Comparison of ENCODE assay signal across 8 cellular contexts in the genomic region with DNA sequence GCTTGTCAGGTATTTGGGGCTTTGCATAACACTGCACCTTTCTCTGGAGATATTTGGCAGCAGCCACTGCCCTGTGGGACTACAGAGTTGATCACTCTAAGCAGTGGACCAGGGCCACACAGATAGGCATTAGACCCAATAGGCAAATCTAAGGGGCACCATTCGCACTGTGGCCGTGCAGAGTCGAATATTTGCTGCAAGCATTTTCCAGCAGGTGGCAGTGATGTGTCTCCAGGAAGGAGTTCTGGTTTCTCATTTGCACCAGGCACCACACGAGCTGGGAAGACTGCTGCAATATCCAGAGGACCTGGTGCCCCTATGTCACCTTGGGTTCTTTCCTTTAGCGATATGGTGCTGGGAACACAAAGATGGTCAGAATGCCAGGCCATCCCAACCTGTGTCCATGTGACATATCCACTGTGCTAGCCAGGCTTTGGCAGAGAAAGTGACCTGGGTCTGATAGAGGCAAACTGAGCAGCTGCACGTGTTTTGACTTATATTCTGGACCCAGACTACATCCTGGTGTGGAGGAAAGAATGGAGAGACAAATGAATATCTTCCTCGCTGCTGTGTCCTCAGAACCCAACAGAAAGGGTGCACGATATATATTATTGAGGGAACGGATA.
DNase-seq lines count a peak whose midpoint lies in the region; ATAC-seq, FAIRE-seq and TF ChIP-seq lines count a peak whose summit lies in the region.

No MANE protein-coding gene starts in this region.

- no peak overlapping the region for H3K4me3 ChIP-seq in HepG2 (replicated peaks in 1 of 3; ENCODE audit: insufficient read depth in 1 of 3, low read depth in 2 of 3, low read length in 3 of 3)

- TF ChIP-seq POLR2A in GM12891 (IDR thresholded peaks at IDR 0.05; ENCODE audit: low read depth, low read length): no peak
- TF ChIP-seq POLR2A in HepG2 (IDR thresholded peaks at IDR 0.05; ENCODE audit: insufficient read depth in 1 of 2, low read depth in 2 of 2, low read length in 2 of 2): no peak

- H3K79me2 ChIP-seq in HepG2 (ENCODE audit: insufficient read depth, low read length): no peaks in the 10 kb centered on the region

- peaks cover 7% of the 10 kb centered on the region; the same call in 1 of the 2 replicates for H3K9me3 ChIP-seq in HepG2 (ENCODE audit: low read length)

- TF ChIP-seq RAD21 in HepG2 (CRISPR knock-in tag; IDR thresholded peaks at IDR 0.05): 0 out of 2 replicates have a peak, but pooled peaks have one; percentile 47

- H2AFZ ChIP-seq in HepG2 (ENCODE audit: low read length): no peak overlapping the region

- H3K27me3 ChIP-seq in HepG2 (ENCODE audit: control insufficient read depth in 1 of 2, insufficient read depth in 2 of 2, low read length in 2 of 2): no peaks in the 10 kb centered on the region

- TF ChIP-seq CTCF in HepG2 (CRISPR knock-in tag; IDR thresholded peaks at IDR 0.05) (peak; percentile 78), type B pancreatic cell (conservative IDR thresholded peaks at IDR 0.05) (peak; percentile 77)

- H4K20me1 ChIP-seq in HepG2 (ENCODE audit: insufficient read depth, low read length): no peaks in the 10 kb centered on the region

- peaks cover 20% of the 10 kb centered on the region for H3K27me3 Mint-ChIP-seq in type B pancreatic cell

- H3K36me3 ChIP-seq in HepG2 (replicated peaks in 1 of 2; ENCODE audit: control insufficient read depth in 1 of 2, insufficient read depth in 2 of 2, low read length in 2 of 2): no peaks in the 10 kb centered on the region

- peaks cover 17% of the 10 kb centered on the region for H3K4me1 Mint-ChIP-seq in type B pancreatic cell (ENCODE audit: unreplicated experiment)

- FAIRE-seq in GM12891 (lab: Jason Lieb, UNC): peak; percentile 20
- peak; percentile 55 for FAIRE-seq in HepG2 (lab: Jason Lieb, UNC)

- no peak for TF ChIP-seq EP300 in HepG2 (IDR thresholded peaks at IDR 0.05; ENCODE audit: low read depth in 2 of 2, low read length in 2 of 2)
- no peak for TF ChIP-seq EP300 in HepG2 (CRISPR knock-in tag; IDR thresholded peaks at IDR 0.05; ENCODE audit: borderline replicate concordance)

- no TSS peak for BruUV-seq in HepG2 (replicated peaks; lab: Mats Ljungman, UMichigan)

- POLR2A ChIA-PET in HepG2 (lab: Yijun Ruan, JAX): no interaction called here

- H3K4me1 ChIP-seq in HepG2 (ENCODE audit: insufficient read depth, low read length): no peaks in the 10 kb centered on the region

- WGBS in HepG2 (ENCODE audit: low lambda C conversion rate): 38% methylated on average over 8 of the region's 9 CpGs

- no peak overlapping the region for H3K4me3 Mint-ChIP-seq in type B pancreatic cell

- no peak overlapping the region for H3K9ac ChIP-seq in HepG2 (ENCODE audit: insufficient read depth, low read depth, low read length)

- peak; percentile 87 for ATAC-seq in HepG2
- ATAC-seq in GM21390 (IDR thresholded peaks at IDR 0.05; ENCODE audit: unreplicated experiment): no peak

- H3K4me2 ChIP-seq in HepG2 (ENCODE audit: low read depth, low read length): no peak overlapping the region

- no peak overlapping the region for H3K27ac Mint-ChIP-seq in type B pancreatic cell

- H3K9me3 Mint-ChIP-seq in type B pancreatic cell: peaks cover 9% of the 10 kb centered on the region

- H3K27ac ChIP-seq in HepG2 (ENCODE audit: extremely low read length, insufficient read depth, low read length): no peak overlapping the region

- no peaks in the 10 kb centered on the region for H3K36me3 Mint-ChIP-seq in type B pancreatic cell

- in situ Hi-C loops in T47D (cut with HindIII; ENCODE audit: low pct_unique_long_range_greater_than_20kb, low sequenced_read_pairs): no loop called here
- in situ Hi-C loops in HepG2 (cut with HindIII; ENCODE audit: extremely low pct_ligation_motif_present, low pct_unique_long_range_greater_than_20kb): no loop called here

- CTCF ChIA-PET in HepG2 (lab: Yijun Ruan, JAX; ENCODE audit: low intra/inter-chr PET ratio, low total read pairs): interaction anchor here (1.6 kb wide), 1 partner anchor 45 kb away, joined by 15 read pairs; no protein-coding TSS in a partner anchor

- DNase-seq in AG20443 (ENCODE audit: low spot score) (peak; percentile 53), GM12891 (ENCODE audit: insufficient read length, low spot score) (peak; percentile 27), NCI-H510A treated with DMSO at 0.1 percent for 48 hours (lab: John Stamatoyannopoulos, UW) (peak; percentile 48), T47D (ENCODE audit: low read depth in 1 of 2, low spot score in 1 of 2) (peak; percentile 44 to 60), HepG2 (ENCODE audit: low spot score) (peak; percentile 43), type B pancreatic cell (ENCODE audit: extremely low spot score, unreplicated experiment) (no peak), DMS114 treated with DMSO at 0.1 percent for 48 hours (lab: John Stamatoyannopoulos, UW; ENCODE audit: unreplicated experiment) (no peak)

- intact Hi-C loops in HepG2 (cut with micrococcal nuclease; ENCODE audit: unreplicated experiment): loop anchor here (1.0 kb wide), 1 partner anchor 45 kb away; no protein-coding TSS in a partner anchor

TF ChIP-seq in GM12891, 5 proteins besides CTCF, POLR2A, EP300 and RAD21:
- TF ChIP-seq POLR2AphosphoS5 (IDR thresholded peaks at IDR 0.05; ENCODE audit: low read depth, low read length) (no peak), POU2F2 (IDR thresholded peaks at IDR 0.05; ENCODE audit: low read depth, low read length) (no peak), PAX5 (IDR thresholded peaks at IDR 0.05; ENCODE audit: insufficient read depth, low read length, severe bottlenecking) (no peak), TAF1 (IDR thresholded peaks at IDR 0.05; ENCODE audit: low read depth, low read length) (no peak), SPI1 (IDR thresholded peaks at IDR 0.05; ENCODE audit: low read depth, low read length) (no peak)

TF ChIP-seq in HepG2, 621 proteins besides CTCF, POLR2A, EP300 and RAD21 (continues in another document):
- TF ChIP-seq SMC3 (IDR thresholded peaks at IDR 0.05; ENCODE audit: low read length) (peak; percentile 90), STAG1 (CRISPR knock-in tag; IDR thresholded peaks at IDR 0.05) (peak; percentile 62), NR2F6 (IDR thresholded peaks at IDR 0.05) (no peak), NR2F6 (CRISPR knock-in tag; IDR thresholded peaks at IDR 0.05) (no peak), DNMT1 (CRISPR knock-in tag; IDR thresholded peaks at IDR 0.05) (no peak), BORCS8-MEF2B (CRISPR knock-in tag; IDR thresholded peaks at IDR 0.05) (no peak), GATAD2A (CRISPR knock-in tag; IDR thresholded peaks at IDR 0.05) (0 out of 2 replicates have a peak, but pooled peaks have one; percentile 21), ZBTB20 (CRISPR knock-in tag; IDR thresholded peaks at IDR 0.05; ENCODE audit: borderline replicate concordance, low read depth) (no peak), ZNF850 (CRISPR knock-in tag; conservative IDR thresholded peaks at IDR 0.05) (no peak), PITX1 (CRISPR knock-in tag; IDR thresholded peaks at IDR 0.05) (0 out of 2 replicates have a peak, but pooled peaks have one; percentile 29), JUNB (CRISPR knock-in tag; IDR thresholded peaks at IDR 0.05; ENCODE audit: borderline replicate concordance) (no peak), ASH2L (IDR thresholded peaks at IDR 0.05; ENCODE audit: insufficient read length, low read depth, low read length) (no peak), ZEB1 (IDR thresholded peaks at IDR 0.05; ENCODE audit: insufficient replicate concordance, low read depth) (no peak), KLF15 (CRISPR knock-in tag; IDR thresholded peaks at IDR 0.05; ENCODE audit: borderline replicate concordance) (no peak), GATAD1 (CRISPR knock-in tag; IDR thresholded peaks at IDR 0.05) (no peak), WIZ (CRISPR knock-in tag; IDR thresholded peaks at IDR 0.05) (no peak), ZNF256 (CRISPR knock-in tag; conservative IDR thresholded peaks at IDR 0.05) (no peak), ZKSCAN8 (CRISPR knock-in tag; IDR thresholded peaks at IDR 0.05; ENCODE audit: borderline replicate concordance) (no peak), MXD4 (CRISPR knock-in tag; IDR thresholded peaks at IDR 0.05) (no peak), ELF3 (CRISPR knock-in tag; IDR thresholded peaks at IDR 0.05) (peak; percentile 32; the same call in 1 of the 2 replicates), MAFK (conservative IDR thresholded peaks at IDR 0.05 in 1 of 2, IDR thresholded peaks at IDR 0.05 in 1 of 2; ENCODE audit: low read length in 2 of 2) (no peak)
- TF ChIP-seq, protein P1, sequence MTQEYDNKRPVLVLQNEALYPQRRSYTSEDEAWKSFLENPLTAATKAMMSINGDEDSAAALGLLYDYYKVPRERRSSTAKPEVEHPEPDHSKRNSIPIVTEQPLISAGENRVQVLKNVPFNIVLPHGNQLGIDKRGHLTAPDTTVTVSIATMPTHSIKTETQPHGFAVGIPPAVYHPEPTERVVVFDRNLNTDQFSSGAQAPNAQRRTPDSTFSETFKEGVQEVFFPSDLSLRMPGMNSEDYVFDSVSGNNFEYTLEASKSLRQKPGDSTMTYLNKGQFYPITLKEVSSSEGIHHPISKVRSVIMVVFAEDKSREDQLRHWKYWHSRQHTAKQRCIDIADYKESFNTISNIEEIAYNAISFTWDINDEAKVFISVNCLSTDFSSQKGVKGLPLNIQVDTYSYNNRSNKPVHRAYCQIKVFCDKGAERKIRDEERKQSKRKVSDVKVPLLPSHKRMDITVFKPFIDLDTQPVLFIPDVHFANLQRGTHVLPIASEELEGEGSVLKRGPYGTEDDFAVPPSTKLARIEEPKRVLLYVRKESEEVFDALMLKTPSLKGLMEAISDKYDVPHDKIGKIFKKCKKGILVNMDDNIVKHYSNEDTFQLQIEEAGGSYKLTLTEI (CRISPR knock-in tag; conservative IDR thresholded peaks at IDR 0.05): no peak
- TF ChIP-seq, protein P2, sequence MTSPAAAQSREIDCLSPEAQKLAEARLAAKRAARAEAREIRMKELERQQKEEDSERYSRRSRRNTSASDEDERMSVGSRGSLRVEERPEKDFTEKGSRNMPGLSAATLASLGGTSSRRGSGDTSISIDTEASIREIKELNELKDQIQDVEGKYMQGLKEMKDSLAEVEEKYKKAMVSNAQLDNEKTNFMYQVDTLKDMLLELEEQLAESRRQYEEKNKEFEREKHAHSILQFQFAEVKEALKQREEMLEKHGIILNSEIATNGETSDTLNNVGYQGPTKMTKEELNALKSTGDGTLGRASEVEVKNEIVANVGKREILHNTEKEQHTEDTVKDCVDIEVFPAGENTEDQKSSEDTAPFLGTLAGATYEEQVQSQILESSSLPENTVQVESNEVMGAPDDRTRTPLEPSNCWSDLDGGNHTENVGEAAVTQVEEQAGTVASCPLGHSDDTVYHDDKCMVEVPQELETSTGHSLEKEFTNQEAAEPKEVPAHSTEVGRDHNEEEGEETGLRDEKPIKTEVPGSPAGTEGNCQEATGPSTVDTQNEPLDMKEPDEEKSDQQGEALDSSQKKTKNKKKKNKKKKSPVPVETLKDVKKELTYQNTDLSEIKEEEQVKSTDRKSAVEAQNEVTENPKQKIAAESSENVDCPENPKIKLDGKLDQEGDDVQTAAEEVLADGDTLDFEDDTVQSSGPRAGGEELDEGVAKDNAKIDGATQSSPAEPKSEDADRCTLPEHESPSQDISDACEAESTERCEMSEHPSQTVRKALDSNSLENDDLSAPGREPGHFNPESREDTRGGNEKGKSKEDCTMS (CRISPR knock-in tag; conservative IDR thresholded peaks at IDR 0.05): no peak

Comparison
In these comparisons a context has a peak if more than half of its experiments do, and no peak if none do; other contexts are left out.
1. DNase-seq: peak in AG20443 (single experiment), GM12891 (single experiment), NCI-H510A treated with DMSO at 0.1 percent for 48 hours (single experiment), T47D (2 of 2) and HepG2 (single experiment); none in type B pancreatic cell (single experiment) and DMS114 treated with DMSO at 0.1 percent for 48 hours (single experiment).